In the genomic region with DNA sequence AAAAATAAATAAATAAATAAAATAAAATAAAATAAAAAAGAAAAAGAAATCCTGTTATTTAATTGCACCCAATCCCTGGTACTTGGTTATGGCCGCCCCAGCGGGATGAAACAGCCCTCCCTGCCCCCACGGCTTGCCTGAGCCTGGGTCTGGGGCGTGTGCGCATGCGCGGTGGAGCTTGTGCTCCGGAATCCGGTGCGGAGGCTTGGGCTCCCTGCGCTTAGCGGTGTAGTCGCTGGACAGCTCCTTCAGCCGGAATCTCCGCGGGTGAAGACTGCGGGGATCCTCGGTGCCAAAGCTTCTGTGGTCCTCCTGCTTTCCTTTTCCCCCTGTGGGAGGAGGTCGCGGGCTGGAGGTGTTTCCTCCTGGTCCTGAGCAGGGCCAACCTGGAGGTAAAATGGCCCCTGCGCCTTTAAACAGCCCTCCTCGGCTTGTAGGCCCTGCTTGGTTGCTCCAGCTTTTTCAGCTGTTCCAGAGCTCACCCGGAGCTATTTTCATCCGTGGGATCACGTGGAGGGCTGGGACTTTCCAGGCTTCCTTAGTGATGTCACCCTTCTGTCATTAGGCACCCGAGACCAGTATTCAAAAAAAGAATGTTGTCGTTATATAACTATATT, we compare ENCODE assay signal across 8 cellular contexts. TPM values are rescaled to one million over a fixed set of nuclear protein-coding genes. Genes with fewer than 3 reads are reported as not detected.
DNase-seq lines count a peak whose midpoint lies in the region; ATAC-seq, FAIRE-seq and TF ChIP-seq lines count a peak whose summit lies in the region.

Gene PLA2G4C, minus strand, starts transcription at position 468 of the 617 bp plus-strand sequence. CDS start 4,288 bp downstream, outside the sequence.

- H3K4me3 ChIP-seq in kidney (ENCODE audit: low read length in 2 of 2) = peak within 1 kb of the TSS; percentile 67 to 71

- H3K9me3 ChIP-seq in kidney (ENCODE audit: control insufficient read depth in 1 of 2, low read length in 2 of 2) = no peaks in the 10 kb centered on the region

- H3K27ac Mint-ChIP-seq in chondrocyte (ENCODE audit: unreplicated experiment) = peak within 1 kb of the TSS; percentile 91

- peaks cover 0 to 5% of the 10 kb centered on the region in 2 donors for H3K4me1 ChIP-seq in kidney (ENCODE audit: control insufficient read depth in 1 of 2, insufficient read depth in 1 of 2, low read depth in 1 of 2, low read length in 2 of 2)

- H3K4me3 Mint-ChIP-seq in chondrocyte (ENCODE audit: unreplicated experiment) = peak within 1 kb of the TSS; percentile 63

- H3K4me1 Mint-ChIP-seq in chondrocyte (ENCODE audit: low read depth) = peaks cover 15% of the 10 kb centered on the region

- peak; percentile 21 for FAIRE-seq in kidney (lab: Jason Lieb, UNC)

- peak within 1 kb of the TSS; percentile 78 to 81 for H3K9ac ChIP-seq in kidney (ENCODE audit: low read length in 2 of 2)

- intact Hi-C loops in kidney (cut with DNase I) = no loop called here

- TF ChIP-seq CTCF in chondrocyte (IDR thresholded peaks at IDR 0.05) (no peak), kidney (IDR thresholded peaks at IDR 0.05; ENCODE audit: borderline replicate concordance, extremely low read depth, insufficient read depth) (no peak)

- no peaks in the 10 kb centered on the region for H3K36me3 ChIP-seq in kidney (ENCODE audit: control insufficient read depth in 1 of 2, insufficient read depth in 2 of 2, low read length in 2 of 2)

- H3K27me3 Mint-ChIP-seq in chondrocyte (ENCODE audit: low read depth) = peaks cover 2% of the 10 kb centered on the region

- peak; percentile 23 for DNase-seq in GF-D8 (lab: John Stamatoyannopoulos, UW)
- DNase-seq in NCI-H446 (lab: John Stamatoyannopoulos, UW) = peak; percentile 59 to 90
- peak; percentile 79 to 83 for DNase-seq in activated CD4-positive, alpha-beta T cell treated with anti-CD3 and anti-CD28 coated beads for 24 hours (ENCODE audit: low read depth in 2 of 2)
- DNase-seq in chondrocyte (ENCODE audit: low spot score) = peak; percentile 95
- DNase-seq in kidney = peak; percentile 96
- peak; percentile 76 to 83 (median 78) for DNase-seq in stimulated activated CD4-positive, alpha-beta T cell treated with anti-CD3 and anti-CD28 coated beads, Interleukin-12 subunit alpha, Interleukin-12 subunit beta, amount 100 ng/mL, for 48 hours (ENCODE audit: low read depth in 2 of 3, low spot score in 1 of 3)
- no peak for DNase-seq in NK-92 (lab: John Stamatoyannopoulos, UW; ENCODE audit: unreplicated experiment)

- ATAC-seq in HG03135 (IDR thresholded peaks at IDR 0.05; ENCODE audit: unreplicated experiment) = peak; percentile 55

- no peaks in the 10 kb centered on the region for H3K9me3 Mint-ChIP-seq in chondrocyte (ENCODE audit: low read depth)

- H3K36me3 Mint-ChIP-seq in chondrocyte (ENCODE audit: low read depth) = peaks cover 1% of the 10 kb centered on the region

- H3K27ac ChIP-seq in kidney (ENCODE audit: low read depth in 2 of 2, low read length in 2 of 2) = peak within 1 kb of the TSS; percentile 96 to 98

RNA-seq across cellular contexts. Expression of gene PLA2G4C, which starts in this region (rescaled TPM):
- total RNA-seq in chondrocyte = 1.9 to 5.6 TPM (median 4.0 TPM) in 3 replicates
- total RNA-seq in kidney = 16.5 TPM
- polyA plus RNA-seq in kidney (ENCODE audit: insufficient read depth, low read depth, low replicate concordance) = 11.0 TPM
